ENCODE assay signal across 4 cellular contexts in genomic region chr6:1355068-1355467, GRCh38. TPM values are rescaled to one million over a fixed set of nuclear protein-coding genes. Genes with fewer than 3 reads are reported as not detected.
"Had no signal": no experiment of that assay in that cellular context is flagged by ENCODE, and none has a peak within 500 bp of the region (broad histone marks: within the 10 kb centered on the region; RNA-seq: fewer than 3 reads in every experiment).

No MANE protein-coding gene starts in this region.

RNA-seq across cellular contexts. Expression of gene FOXF2, which starts 34.3 kb away (rescaled TPM):
- total RNA-seq: GM23338, H1, H9 had no signal
- polyA plus RNA-seq: GM23338 had no signal

RNA-seq across cellular contexts. Expression of gene FOXQ1, which starts 43.2 kb away (rescaled TPM):
- total RNA-seq: GM23338, H1 had no signal
- polyA plus RNA-seq: GM23248, GM23338 had no signal
